19 cellular contexts compared by ENCODE assay signal in genomic region chr11:86461892-86462291, GRCh38.
"Had no signal": no experiment of that assay in that cellular context is flagged by ENCODE, and none has a peak within 500 bp of the region (broad histone marks: within the 10 kb centered on the region; RNA-seq: fewer than 3 reads in every experiment).

No MANE protein-coding gene starts in this region.

- H3K27me3 ChIP-seq: SJCRH30 had no signal

- H3K36me3 ChIP-seq: SJCRH30 had no signal

- H3K27me3 Mint-ChIP-seq: IgD-negative memory B cell had no signal

- H3K36me3 Mint-ChIP-seq: IgD-negative memory B cell had no signal

- H3K4me3 Mint-ChIP-seq: IgD-negative memory B cell had no signal

- DNase-seq: MM.1S, NCI-H1048, NCI-H1105, NCI-H1436 treated with DMSO at 0.1 percent for 48 hours, NCI-H1694, NCI-H187 treated with DMSO at 0.1 percent for 48 hours, NCI-H2029 treated with DMSO at 0.1 percent for 48 hours, NCI-H2227 treated with DMSO at 0.1 percent for 48 hours, NCI-H446, NCI-H510A, NCI-H524 treated with DMSO at 0.1 percent for 48 hours, NCI-H774, SHP77 treated with DMSO at 0.1 percent for 48 hours had no signal

- H3K9me3 ChIP-seq: SJCRH30 had no signal

- ATAC-seq: K562, Right ventricle myocardium inferior, SK-N-SH treated with all-trans-retinoic acid at 6 μM for 48 hours had no signal

- H3K27ac ChIP-seq: KMS-11, SJCRH30 had no signal

- H3K9me3 Mint-ChIP-seq: IgD-negative memory B cell had no signal

- H3K27ac Mint-ChIP-seq: IgD-negative memory B cell had no signal

- H3K4me3 ChIP-seq: K562, SJCRH30 had no signal

- H3K4me1 Mint-ChIP-seq: IgD-negative memory B cell had no signal
